Comparison of ENCODE assay signal across 11 cellular contexts in the genomic region with DNA sequence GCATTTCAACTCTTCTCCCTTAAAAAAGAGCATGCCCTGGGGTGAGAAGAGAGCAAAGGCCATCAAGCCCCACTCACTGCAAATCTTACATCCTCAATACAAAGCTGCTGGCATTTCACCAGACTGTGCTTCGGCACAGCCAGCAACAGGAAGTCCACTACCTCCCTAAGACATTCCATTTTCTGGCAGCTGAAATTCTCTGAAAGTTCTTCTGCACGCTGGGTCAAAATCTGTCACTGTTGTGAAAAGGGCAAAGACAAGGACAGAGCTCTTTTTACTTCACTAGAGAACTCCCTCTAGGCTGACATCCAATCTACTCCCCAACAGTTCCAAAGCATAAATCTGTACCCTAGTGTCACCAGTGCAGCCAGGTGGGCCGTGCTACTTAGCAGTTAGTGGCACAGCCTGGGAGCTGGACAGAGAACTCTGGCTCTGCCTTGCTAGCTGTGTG. TPM values are rescaled to one million over a fixed set of nuclear protein-coding genes. Genes with fewer than 3 reads are reported as not detected.
DNase-seq lines count a peak whose midpoint lies in the region; ATAC-seq, FAIRE-seq and TF ChIP-seq lines count a peak whose summit lies in the region.
"Had no signal": no experiment of that assay in that cellular context is flagged by ENCODE, and none has a peak within 500 bp of the region (broad histone marks: within the 10 kb centered on the region; RNA-seq: fewer than 3 reads in every experiment).

No MANE protein-coding gene starts in this region.

- H3K36me3 ChIP-seq in esophagus squamous epithelium (peaks cover 0 to 73% (median 0%) of the 10 kb centered on the region in 3 donors), pancreas (no peaks in the 10 kb centered on the region)

- no peaks in the 10 kb centered on the region for H3K27me3 ChIP-seq in esophagus squamous epithelium
- H3K27me3 ChIP-seq in pancreas = no peaks in the 10 kb centered on the region

- H3K27ac ChIP-seq in esophagus squamous epithelium = peak overlapping the region in 3 of 4 donors; percentile 31 to 66 (median 48)
- peak overlapping the region in 1 of 4 donors; percentile 9 for H3K27ac ChIP-seq in pancreas

- FAIRE-seq in pancreas (lab: Jason Lieb, UNC) = no peak
- FAIRE-seq: G401.6 had no signal

- H3K9me3 ChIP-seq in esophagus squamous epithelium = no peaks in the 10 kb centered on the region
- H3K9me3 ChIP-seq in pancreas = no peaks in the 10 kb centered on the region

- intact Hi-C loops in esophagus squamous epithelium (cut with DNase I) = no loop called here
- intact Hi-C loops in pancreas (cut with DNase I) = no loop called here

- WGBS in esophagus squamous epithelium, 2 donors = 37 to 44% methylated on average over 3 of the region's 3 CpGs
- WGBS in pancreas, 2 donors = 42 to 45% methylated on average over 3 of the region's 3 CpGs

- H3K4me3 ChIP-seq in esophagus squamous epithelium (peak overlapping the region in 1 of 4 donors; percentile 4), pancreas (no peak overlapping the region)

- DNase-seq in CD1c-positive myeloid dendritic cell (ENCODE audit: extremely low spot score) (peak; percentile 41), NCI-H69 (lab: John Stamatoyannopoulos, UW) (peak; percentile 38), esophagus squamous epithelium (lab: John Stamatoyannopoulos, UW) (no peak), pancreas (no peak), NCI-H1694 treated with DMSO at 0.1 percent for 48 hours (lab: John Stamatoyannopoulos, UW) (no peak)
- no peak for DNase-seq in activated effector memory CD4-positive, alpha-beta T cell treated with Interleukin-2 at 50 U/mL for 16 hours
- DNase-seq: activated naive CD4-positive, alpha-beta T cell treated with anti-CD3 and anti-CD28 coated beads, Interleukin-2, amount 50 U/mL, for 16 hours; NCI-H1048 had no signal

- no peak for TF ChIP-seq POLR2A in esophagus squamous epithelium (IDR thresholded peaks at IDR 0.05)

- peak in 3 of 4 donors; percentile 31 to 49 (median 43) for ATAC-seq in pancreas
- no peak for ATAC-seq in GM21360 (IDR thresholded peaks at IDR 0.05; ENCODE audit: unreplicated experiment)
- ATAC-seq in HG03139 (IDR thresholded peaks at IDR 0.05; ENCODE audit: unreplicated experiment) = no peak

- no peak for TF ChIP-seq CTCF in esophagus squamous epithelium (IDR thresholded peaks at IDR 0.05)
- TF ChIP-seq CTCF in pancreas (IDR thresholded peaks at IDR 0.05) = no peak

- H3K4me1 ChIP-seq in esophagus squamous epithelium (peaks cover 17 to 86% (median 31%) of the 10 kb centered on the region in 3 donors), pancreas (peaks cover 0 to 30% (median 27%) of the 10 kb centered on the region in 3 donors)

RNA-seq across cellular contexts. Expression of a gene that starts 6.3 kb away (rescaled TPM):
- total RNA-seq in esophagus squamous epithelium (10 to 100 TPM; 16.6 to 41.2 (median 28.0) TPM), pancreas (10 to 100 TPM in 5 of 6 donors, 1 to 10 TPM in 1; 7.5 to 18.9 (median 12.0) TPM)
- polyA plus RNA-seq in pancreas = 10 to 100 TPM in 1 of 2 donors, 1 to 10 TPM in 1; 8.6 to 12.7 TPM

Comparison
In these comparisons a context has a peak if more than half of its experiments do, and no peak if none do; other contexts are left out.
1. DNase-seq: peak in CD1c-positive myeloid dendritic cell (single experiment) and NCI-H69 (single experiment); none in esophagus squamous epithelium (single experiment), pancreas (0 of 6), activated effector memory CD4-positive, alpha-beta T cell treated with Interleukin-2 at 50 U/mL for 16 hours (single experiment) and NCI-H1694 treated with DMSO at 0.1 percent for 48 hours (single experiment).
2. ATAC-seq: peak in pancreas (3 of 4); none in GM21360 (single experiment) and HG03139 (single experiment).